Comparison of ENCODE assay signal across 9 cellular contexts in the genomic region with DNA sequence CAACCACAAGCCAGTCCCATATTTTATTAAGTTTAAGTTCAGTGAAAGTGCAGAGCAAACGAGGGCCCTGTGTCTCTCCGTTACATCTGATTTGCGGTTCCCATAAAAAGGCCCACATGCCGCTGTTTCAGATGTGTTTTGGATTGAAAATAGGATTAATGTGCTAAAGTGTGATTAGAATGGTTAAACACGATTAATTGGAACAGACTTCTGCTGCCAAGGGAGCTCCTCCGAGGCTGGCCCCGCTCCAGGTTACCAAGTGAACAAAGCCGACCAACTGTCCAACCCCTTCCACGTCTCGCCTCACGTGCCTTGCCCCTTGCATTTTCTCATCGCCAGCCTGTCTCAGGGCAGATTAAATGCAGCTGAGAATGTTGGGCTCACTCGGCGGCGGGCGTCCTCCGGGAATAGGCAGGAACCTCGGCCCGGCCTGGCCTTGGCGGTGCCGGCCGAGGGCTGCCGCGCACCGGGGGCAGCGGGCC.
DNase-seq lines count a peak whose midpoint lies in the region; ATAC-seq, FAIRE-seq and TF ChIP-seq lines count a peak whose summit lies in the region.
"Had no signal": no experiment of that assay in that cellular context is flagged by ENCODE, and none has a peak within 500 bp of the region (broad histone marks: within the 10 kb centered on the region; RNA-seq: fewer than 3 reads in every experiment).

No MANE protein-coding gene starts in this region.

- 10 to 18% methylated on average over 26 of the region's 26 CpGs for WGBS in pancreas, 2 donors

- H3K36me3 ChIP-seq in pancreas = no peaks in the 10 kb centered on the region

- H3K4me3 ChIP-seq in fibroblast of the aortic adventitia (ENCODE audit: low read depth, low read length) (peak overlapping the region; percentile 17), pancreas (peak overlapping the region in 2 of 4 donors; percentile 29 to 32)

- TF ChIP-seq CTCF in fibroblast of the aortic adventitia (IDR thresholded peaks at IDR 0.05; ENCODE audit: insufficient read depth, low read length) (no peak), pancreas (IDR thresholded peaks at IDR 0.05) (no peak)

- peaks cover 0 to 6% (median 0%) of the 10 kb centered on the region in 3 donors for H3K4me1 ChIP-seq in pancreas

- DNase-seq in COR-L47 (lab: John Stamatoyannopoulos, UW) = peak; percentile 94
- peak; percentile 27 for DNase-seq in NCI-H345 treated with DMSO at 0.1 percent for 48 hours (lab: John Stamatoyannopoulos, UW; ENCODE audit: unreplicated experiment)
- peak; percentile 49 for DNase-seq in fibroblast of the aortic adventitia (ENCODE audit: low read depth)
- peak; percentile 66 to 89 (median 79) for DNase-seq in pancreas
- no peak for DNase-seq in central memory CD4-positive, alpha-beta T cell
- no peak for DNase-seq in GM19240 (ENCODE audit: insufficient read length, low spot score)

- no peaks in the 10 kb centered on the region for H3K27me3 ChIP-seq in pancreas

- peak; percentile 84 to 91 (median 87) for ATAC-seq in pancreas
- ATAC-seq in HG03342 (IDR thresholded peaks at IDR 0.05; ENCODE audit: unreplicated experiment) = no peak
- no peak for ATAC-seq in HG03457 (IDR thresholded peaks at IDR 0.05; ENCODE audit: unreplicated experiment)

- H3K27ac ChIP-seq in pancreas = peak overlapping the region; percentile 51 to 81 (median 72)

- no peak for FAIRE-seq in pancreas (lab: Jason Lieb, UNC)
- FAIRE-seq: TTC549 had no signal

- no peaks in the 10 kb centered on the region for H3K9me3 ChIP-seq in pancreas

- intact Hi-C loops in pancreas (cut with DNase I) = no loop called here

Comparison
In these comparisons a context has a peak if more than half of its experiments do, and no peak if none do; other contexts are left out.
1. DNase-seq: peak in COR-L47 (single experiment), NCI-H345 treated with DMSO at 0.1 percent for 48 hours (single experiment), fibroblast of the aortic adventitia (single experiment) and pancreas (6 of 6); none in central memory CD4-positive, alpha-beta T cell (single experiment) and GM19240 (single experiment).
2. ATAC-seq: peak in pancreas (4 of 4); none in HG03342 (single experiment) and HG03457 (single experiment).